Comparison of ENCODE assay signal across 8 cellular contexts in genomic region chr1:226662704-226663326, GRCh38.
DNase-seq lines count a peak whose midpoint lies in the region; ATAC-seq and TF ChIP-seq lines count a peak whose summit lies in the region.

No MANE protein-coding gene starts in this region.

- peak overlapping the region; percentile 12; the same call in 1 of the 2 replicates for H3K4me3 ChIP-seq in SK-N-MC

- intact Hi-C loops in left cardiac atrium (cut with DNase I) = loop anchor here in 1 of 2 donors (5.0 kb wide), 1 partner anchor 74 kb away; the partner anchor contains the start of gene ITPKB

- no peaks in the 10 kb centered on the region for H3K9me3 Mint-ChIP-seq in activated naive CD8-positive, alpha-beta T cell treated with anti-CD3 and anti-CD28 coated beads for 36 hours

- H3K4me1 Mint-ChIP-seq in activated naive CD8-positive, alpha-beta T cell treated with anti-CD3 and anti-CD28 coated beads for 36 hours = peaks cover 96% of the 10 kb centered on the region

- H3K36me3 ChIP-seq in SK-N-MC (ENCODE audit: insufficient read depth, low read length) = no peaks in the 10 kb centered on the region

- peaks cover 26% of the 10 kb centered on the region for H3K36me3 Mint-ChIP-seq in activated naive CD8-positive, alpha-beta T cell treated with anti-CD3 and anti-CD28 coated beads for 36 hours

- DNase-seq in AG08395 (ENCODE audit: low spot score) = peak; percentile 92
- DNase-seq in SK-N-MC (ENCODE audit: low read depth, low spot score) = no peak
- DNase-seq in activated naive CD8-positive, alpha-beta T cell treated with anti-CD3 and anti-CD28 coated beads for 36 hours = peak; percentile 85
- DNase-seq in left cardiac atrium = peak; percentile 77
- DNase-seq in smooth muscle cell of the brain vasculature (ENCODE audit: low read depth, low spot score) = peak; percentile 76
- no peak for DNase-seq in NCI-H345 (lab: John Stamatoyannopoulos, UW)

- H3K9me3 ChIP-seq in SK-N-MC (ENCODE audit: low read depth, low read length) = no peaks in the 10 kb centered on the region

- no peak overlapping the region for H3K9ac ChIP-seq in SK-N-MC (ENCODE audit: insufficient read length)

- H3K27me3 Mint-ChIP-seq in activated naive CD8-positive, alpha-beta T cell treated with anti-CD3 and anti-CD28 coated beads for 36 hours = no peaks in the 10 kb centered on the region

- peak overlapping the region; percentile 93 for H3K27ac Mint-ChIP-seq in activated naive CD8-positive, alpha-beta T cell treated with anti-CD3 and anti-CD28 coated beads for 36 hours

- peak; percentile 30 for TF ChIP-seq POLR2A in GM19193 (IDR thresholded peaks at IDR 0.05; ENCODE audit: extremely low read depth, insufficient read depth, insufficient read length)

- ATAC-seq in HG03354 (IDR thresholded peaks at IDR 0.05; ENCODE audit: poor library complexity, severe bottlenecking, unreplicated experiment) = peak; percentile 97
- ATAC-seq in left cardiac atrium = peak; percentile 62 to 85

- peak overlapping the region; percentile 43 for H3K4me3 Mint-ChIP-seq in activated naive CD8-positive, alpha-beta T cell treated with anti-CD3 and anti-CD28 coated beads for 36 hours

- no peak overlapping the region for H3K27ac ChIP-seq in SK-N-MC

Comparison
In these comparisons a context has a peak if more than half of its experiments do, and no peak if none do; other contexts are left out.
1. DNase-seq: peak in AG08395 (single experiment), activated naive CD8-positive, alpha-beta T cell treated with anti-CD3 and anti-CD28 coated beads for 36 hours (single experiment), left cardiac atrium (single experiment) and smooth muscle cell of the brain vasculature (single experiment); none in SK-N-MC (single experiment) and NCI-H345 (single experiment).